Comparison of ENCODE assay signal across 30 cellular contexts in genomic region chr13:80101040-80101439, GRCh38.
"Had no signal": no experiment of that assay in that cellular context is flagged by ENCODE, and none has a peak within 500 bp of the region (broad histone marks: within the 10 kb centered on the region; RNA-seq: fewer than 3 reads in every experiment).

No MANE protein-coding gene starts in this region.

- H3K27me3 ChIP-seq: ascending aorta, breast epithelium, Peyer's patch had no signal

- H3K27ac Mint-ChIP-seq: activated CD4-positive, alpha-beta T cell treated with anti-CD3 and anti-CD28 coated beads, Interleukin-2, amount 10 ng/mL, durations not matched to agents 24 days and 14 days; activated CD8-positive, alpha-beta T cell treated with anti-CD3 and anti-CD28 coated beads for 36 hours; activated naive CD8-positive, alpha-beta T cell treated with anti-CD3 and anti-CD28 coated beads for 36 hours; activated T-cell treated with anti-CD3 and anti-CD28 coated beads, Interleukin-2, amount 50 U/mL, for 72 hours; activated T-helper 17 cell treated with anti-CD3 and anti-CD28 coated beads, Interleukin-2, amount 50 U/mL, for 72 hours; T-helper 1 cell treated with Interleukin-12 subunit alpha and Interleukin-12 subunit beta and Interleukin-4 antibody, amounts not matched to agents 30 μg/mL and 1 μg/mL, for 36 hours; T-helper 2 cell treated with Interferon-gamma antibody and Interleukin-4, amounts not matched to agents 5 μg/mL and 100 μg/mL, for 36 hours had no signal

- H3K36me3 Mint-ChIP-seq: activated naive CD8-positive, alpha-beta T cell treated with anti-CD3 and anti-CD28 coated beads for 36 hours had no signal

- H3K27me3 Mint-ChIP-seq: activated CD4-positive, alpha-beta T cell treated with anti-CD3 and anti-CD28 coated beads, Interleukin-2, amount 10 ng/mL, durations not matched to agents 24 days and 14 days; activated CD8-positive, alpha-beta T cell treated with anti-CD3 and anti-CD28 coated beads for 36 hours; activated naive CD8-positive, alpha-beta T cell treated with anti-CD3 and anti-CD28 coated beads for 36 hours; activated T-helper 17 cell treated with anti-CD3 and anti-CD28 coated beads, Interleukin-2, amount 50 U/mL, for 72 hours had no signal

- H3K4me1 Mint-ChIP-seq: activated CD4-positive, alpha-beta T cell treated with anti-CD3 and anti-CD28 coated beads, Interleukin-2, amount 10 ng/mL, durations not matched to agents 24 days and 14 days; activated naive CD8-positive, alpha-beta T cell treated with anti-CD3 and anti-CD28 coated beads for 36 hours; activated T-helper 17 cell treated with anti-CD3 and anti-CD28 coated beads, Interleukin-2, amount 50 U/mL, for 72 hours had no signal

- H3K9me3 Mint-ChIP-seq: activated CD4-positive, alpha-beta T cell treated with anti-CD3 and anti-CD28 coated beads, Interleukin-2, amount 10 ng/mL, durations not matched to agents 24 days and 14 days; activated CD8-positive, alpha-beta T cell treated with anti-CD3 and anti-CD28 coated beads for 36 hours; activated naive CD8-positive, alpha-beta T cell treated with anti-CD3 and anti-CD28 coated beads for 36 hours; activated T-cell treated with anti-CD3 and anti-CD28 coated beads, Interleukin-2, amount 50 U/mL, for 72 hours; T-helper 1 cell treated with Interleukin-12 subunit alpha and Interleukin-12 subunit beta and Interleukin-4 antibody, amounts not matched to agents 30 μg/mL and 1 μg/mL, for 36 hours; T-helper 2 cell treated with Interferon-gamma antibody and Interleukin-4, amounts not matched to agents 5 μg/mL and 100 μg/mL, for 36 hours had no signal

- ATAC-seq: activated CD8-positive, alpha-beta T cell treated with anti-CD3 and anti-CD28 coated beads for 36 hours; activated T-cell treated with anti-CD3 and anti-CD28 coated beads, Interleukin-2, amount 50 U/mL, for 72 hours; activated T-helper 17 cell treated with anti-CD3 and anti-CD28 coated beads, Interleukin-2, amount 50 U/mL, for 72 hours; PC-3; Right ventricle myocardium inferior had no signal

- H3K4me2 ChIP-seq: KMS-11 had no signal

- H3K9ac ChIP-seq: KMS-11 had no signal

- H3K4me3 Mint-ChIP-seq: activated CD4-positive, alpha-beta T cell treated with anti-CD3 and anti-CD28 coated beads, Interleukin-2, amount 10 ng/mL, durations not matched to agents 24 days and 14 days; activated CD8-positive, alpha-beta T cell treated with anti-CD3 and anti-CD28 coated beads for 36 hours; activated naive CD8-positive, alpha-beta T cell treated with anti-CD3 and anti-CD28 coated beads for 36 hours; activated T-cell treated with anti-CD3 and anti-CD28 coated beads, Interleukin-2, amount 50 U/mL, for 72 hours; activated T-helper 17 cell treated with anti-CD3 and anti-CD28 coated beads, Interleukin-2, amount 50 U/mL, for 72 hours; T-helper 1 cell treated with Interleukin-12 subunit alpha and Interleukin-12 subunit beta and Interleukin-4 antibody, amounts not matched to agents 30 μg/mL and 1 μg/mL, for 36 hours; T-helper 2 cell treated with Interferon-gamma antibody and Interleukin-4, amounts not matched to agents 5 μg/mL and 100 μg/mL, for 36 hours had no signal

- DNase-seq: activated CD4-positive, alpha-beta T cell treated with anti-CD3 and anti-CD28 coated beads, Interleukin-2, amount 10 ng/mL, durations not matched to agents 24 days and 14 days; activated CD4-positive, alpha-beta T cell treated with anti-CD3 and anti-CD28 coated beads, Interleukin-2, amount 50 U/mL, for 4 hours; activated CD8-positive, alpha-beta T cell treated with anti-CD3 and anti-CD28 coated beads for 36 hours; activated effector memory CD4-positive, alpha-beta T cell treated with anti-CD3 and anti-CD28 coated beads, Interleukin-2, amount 50 U/mL, for 16 hours; activated naive CD4-positive, alpha-beta T cell; activated naive CD4-positive, alpha-beta T cell treated with anti-CD3 and anti-CD28 coated beads, Interleukin-2, amount 50 U/mL, for 16 hours; activated naive CD8-positive, alpha-beta T cell treated with anti-CD3 and anti-CD28 coated beads for 36 hours; activated T-cell treated with anti-CD3 and anti-CD28 coated beads, Interleukin-2, amount 50 U/mL, for 1 hour; activated T-cell treated with anti-CD3 and anti-CD28 coated beads, Interleukin-2, amount 50 U/mL, for 72 hours; amygdala; NCI-H1105; NCI-H1417 treated with DMSO at 0.1 percent for 48 hours; NCI-H187 treated with DMSO at 0.1 percent for 48 hours; NCI-H2081 treated with DMSO at 0.1 percent for 48 hours; NCI-H345; NCI-H524 treated with DMSO at 0.1 percent for 48 hours; NCI-H748 treated with DMSO at 0.1 percent for 48 hours; NK-92 treated with Interleukin-12 subunit alpha and Interleukin-12 subunit beta, amount 100 ng/mL, for 24 hours; PC-3; Peyer's patch; SIG-M5 had no signal

- H3K36me3 ChIP-seq: ascending aorta, breast epithelium, Peyer's patch had no signal

- H3K4me3 ChIP-seq: ascending aorta, breast epithelium, Peyer's patch had no signal

- H3K27ac ChIP-seq: ascending aorta, breast epithelium, KMS-11, Peyer's patch, RWPE1 had no signal

- FAIRE-seq: TTC549 had no signal

- H3K9me3 ChIP-seq: ascending aorta, breast epithelium, Peyer's patch had no signal

- H3K4me1 ChIP-seq: ascending aorta, breast epithelium, Peyer's patch had no signal
